ENCODE assay signal across 8 cellular contexts in genomic region chr22:27801197-27801615, GRCh38. TPM values are rescaled to one million over a fixed set of nuclear protein-coding genes. Genes with fewer than 3 reads are reported as not detected.
A peak's percentile ranks its signal among the peaks of the same experiment; 100 is the strongest.
DNase-seq lines count a peak whose midpoint lies in the region; ATAC-seq and TF ChIP-seq lines count a peak whose summit lies in the region.

No MANE protein-coding gene starts in this region.

- H3K23ac ChIP-seq in trophoblast cell (ENCODE audit: low read length) = no peak overlapping the region

- H3K36me3 ChIP-seq in BE2C (no peaks in the 10 kb centered on the region), trophoblast cell (ENCODE audit: control insufficient read depth in 1 of 2, insufficient read depth in 2 of 2, low read length in 2 of 2) (peaks cover 0 to 6% of the 10 kb centered on the region in 2 experiments)

- H3K9me3 ChIP-seq in BE2C (no peaks in the 10 kb centered on the region), trophoblast cell (ENCODE audit: insufficient read depth, low read depth, low read length) (peaks cover 22% of the 10 kb centered on the region)

- TF ChIP-seq CTCF in BE2C (IDR thresholded peaks at IDR 0.05; ENCODE audit: low read depth, low read length) = no peak
- no peak for TF ChIP-seq CTCF in glutamatergic neuron (IDR thresholded peaks at IDR 0.05; ENCODE audit: partially characterized antibody, unreplicated experiment)

- H3K4me1 ChIP-seq in BE2C (no peaks in the 10 kb centered on the region), trophoblast cell (ENCODE audit: control insufficient read depth in 1 of 2, insufficient read depth in 2 of 2, low read length in 2 of 2) (peaks cover 30 to 31% of the 10 kb centered on the region in 2 experiments)

- no peak overlapping the region for H3K27ac Mint-ChIP-seq in activated T-helper 1 cell treated with anti-CD3 and anti-CD28 coated beads, Interleukin-12 subunit alpha, Interleukin-12 subunit beta, Interleukin-2, Interleukin-4 antibody, amounts not matched to agents 30 ng/mL and 10 ng/mL and 1 ng/mL, durations not matched to agents 14 hours and 24 hours and 36 hours
- no peak overlapping the region for H3K27ac Mint-ChIP-seq in glutamatergic neuron (ENCODE audit: unreplicated experiment)

- peaks cover 39% of the 10 kb centered on the region for H3K27me3 Mint-ChIP-seq in activated T-helper 1 cell treated with anti-CD3 and anti-CD28 coated beads, Interleukin-12 subunit alpha, Interleukin-12 subunit beta, Interleukin-2, Interleukin-4 antibody, amounts not matched to agents 30 ng/mL and 10 ng/mL and 1 ng/mL, durations not matched to agents 14 hours and 24 hours and 36 hours (ENCODE audit: insufficient read depth)
- H3K27me3 Mint-ChIP-seq in glutamatergic neuron (ENCODE audit: unreplicated experiment) = peaks cover 16% of the 10 kb centered on the region

- H2AK5ac ChIP-seq in trophoblast cell (ENCODE audit: low read length) = no peak overlapping the region

- no peak overlapping the region for H3K4ac ChIP-seq in trophoblast cell (ENCODE audit: low read depth, low read length)

- H4K12ac ChIP-seq in trophoblast cell (ENCODE audit: low read depth, low read length) = no peak overlapping the region

- H3K4me1 Mint-ChIP-seq in activated T-helper 1 cell treated with anti-CD3 and anti-CD28 coated beads, Interleukin-12 subunit alpha, Interleukin-12 subunit beta, Interleukin-2, Interleukin-4 antibody, amounts not matched to agents 30 ng/mL and 10 ng/mL and 1 ng/mL, durations not matched to agents 14 hours and 24 hours and 36 hours (ENCODE audit: low read depth) = peaks cover 13% of the 10 kb centered on the region
- H3K4me1 Mint-ChIP-seq in glutamatergic neuron (ENCODE audit: low read depth, unreplicated experiment) = peaks cover 6% of the 10 kb centered on the region

- H3K4me3 ChIP-seq in BE2C (ENCODE audit: low read depth, low read length) (peak overlapping the region; percentile 49), trophoblast cell (ENCODE audit: low read depth, low read length) (peak overlapping the region; percentile 72)

- no peaks in the 10 kb centered on the region for H3K9me3 Mint-ChIP-seq in activated T-helper 1 cell treated with anti-CD3 and anti-CD28 coated beads, Interleukin-12 subunit alpha, Interleukin-12 subunit beta, Interleukin-2, Interleukin-4 antibody, amounts not matched to agents 30 ng/mL and 10 ng/mL and 1 ng/mL, durations not matched to agents 14 hours and 24 hours and 36 hours
- H3K9me3 Mint-ChIP-seq in glutamatergic neuron (ENCODE audit: unreplicated experiment) = peaks cover 6% of the 10 kb centered on the region

- no peak overlapping the region for H3K9ac ChIP-seq in trophoblast cell (ENCODE audit: low read length)

- H2AFZ ChIP-seq in trophoblast cell (ENCODE audit: insufficient read depth, low read length, poor library complexity) = peak overlapping the region; percentile 67

- H3K36me3 Mint-ChIP-seq in activated T-helper 1 cell treated with anti-CD3 and anti-CD28 coated beads, Interleukin-12 subunit alpha, Interleukin-12 subunit beta, Interleukin-2, Interleukin-4 antibody, amounts not matched to agents 30 ng/mL and 10 ng/mL and 1 ng/mL, durations not matched to agents 14 hours and 24 hours and 36 hours (ENCODE audit: low read depth) = no peaks in the 10 kb centered on the region
- no peaks in the 10 kb centered on the region for H3K36me3 Mint-ChIP-seq in glutamatergic neuron (ENCODE audit: unreplicated experiment)

- H3K4me2 ChIP-seq in trophoblast cell (ENCODE audit: low read length) = peak overlapping the region; percentile 91

- H2BK12ac ChIP-seq in trophoblast cell (ENCODE audit: low read length) = peak overlapping the region; percentile 58

- H2BK120ac ChIP-seq in trophoblast cell (ENCODE audit: insufficient read depth, low read length, poor library complexity) = no peak overlapping the region

- peak overlapping the region; percentile 60 for H3K4me3 Mint-ChIP-seq in activated T-helper 1 cell treated with anti-CD3 and anti-CD28 coated beads, Interleukin-12 subunit alpha, Interleukin-12 subunit beta, Interleukin-2, Interleukin-4 antibody, amounts not matched to agents 30 ng/mL and 10 ng/mL and 1 ng/mL, durations not matched to agents 14 hours and 24 hours and 36 hours
- peak overlapping the region; percentile 70 for H3K4me3 Mint-ChIP-seq in glutamatergic neuron (ENCODE audit: unreplicated experiment)

- H3K79me1 ChIP-seq in trophoblast cell (ENCODE audit: low read length) = peaks cover 11% of the 10 kb centered on the region

- intact Hi-C loops in activated T-helper 1 cell treated with anti-CD3 and anti-CD28 coated beads, Interleukin-12 subunit alpha, Interleukin-12 subunit beta, Interleukin-2, Interleukin-4 antibody, amounts not matched to agents 30 ng/mL and 10 ng/mL and 1 ng/mL, durations not matched to agents 14 hours and 24 hours and 36 hours (cut with micrococcal nuclease) = no loop called here

- peak overlapping the region; percentile 64 for H3K18ac ChIP-seq in trophoblast cell (ENCODE audit: low read length)

- H3K27me3 ChIP-seq in BE2C (peaks cover 73% of the 10 kb centered on the region), trophoblast cell (ENCODE audit: insufficient read depth, low read length) (peaks cover 62% of the 10 kb centered on the region)

- no peak for TF ChIP-seq EP300 in Ishikawa (IDR thresholded peaks at IDR 0.05; ENCODE audit: borderline replicate concordance)

- peaks cover 2% of the 10 kb centered on the region for H3K79me2 ChIP-seq in trophoblast cell (ENCODE audit: control insufficient read depth, insufficient read depth, low read length, poor library complexity)

- peak overlapping the region; percentile 45 for H4K8ac ChIP-seq in trophoblast cell (ENCODE audit: low read depth, low read length)

- peak overlapping the region; percentile 58 for H3K14ac ChIP-seq in trophoblast cell (ENCODE audit: low read length)

- H2BK5ac ChIP-seq in trophoblast cell (ENCODE audit: low read depth, low read length, poor library complexity) = no peak overlapping the region

- H3K27ac ChIP-seq in trophoblast cell (ENCODE audit: low read depth, low read length) = no peak overlapping the region

- peak overlapping the region; percentile 44 for H4K91ac ChIP-seq in trophoblast cell (ENCODE audit: low read depth, low read length)

- DNase-seq in BE2C = no peak
- no peak for DNase-seq in activated T-helper 1 cell treated with anti-CD3 and anti-CD28 coated beads, Interleukin-12 subunit alpha, Interleukin-12 subunit beta, Interleukin-2, Interleukin-4 antibody, amounts not matched to agents 30 ng/mL and 10 ng/mL and 1 ng/mL, durations not matched to agents 14 hours and 24 hours and 36 hours (ENCODE audit: low spot score)
- DNase-seq in glutamatergic neuron = peak; percentile 61
- DNase-seq in trophoblast cell = peak in 1 of 2 donors; percentile 30
- DNase-seq in SHP77 treated with DMSO at 0.1 percent for 48 hours (lab: John Stamatoyannopoulos, UW) = no peak

- WGBS in trophoblast cell (ENCODE audit: extremely low coverage, insufficient coverage, insufficient read length) = no CpG with 5 or more reads among the region's 58 CpGs

- no peak for TF ChIP-seq RAD21 in Ishikawa (IDR thresholded peaks at IDR 0.05; ENCODE audit: low read depth)

- ATAC-seq in GM21786 (IDR thresholded peaks at IDR 0.05; ENCODE audit: unreplicated experiment) = no peak
- no peak for ATAC-seq in GM21360 (IDR thresholded peaks at IDR 0.05; ENCODE audit: unreplicated experiment)

TF ChIP-seq in Ishikawa, 13 proteins besides CTCF, POLR2A, EP300 and RAD21:
- TF ChIP-seq MAX (IDR thresholded peaks at IDR 0.05) = peak; percentile 47; the same call in 1 of the 2 replicates
- TF ChIP-seq TAF1 (IDR thresholded peaks at IDR 0.05; ENCODE audit: low read depth) = no peak
TF ChIP-seq in Ishikawa: peak in this region for 1.

RNA-seq across cellular contexts. Expression of gene MN1, which starts 0.3 kb away (rescaled TPM):
- 0.46 TPM for polyA plus RNA-seq in BE2C (2012; ENCODE audit: insufficient read depth, insufficient read length, low read depth)
- 0.07 and 0.08 TPM in 2 replicates for total RNA-seq in activated T-helper 1 cell treated with anti-CD3 and anti-CD28 coated beads, Interleukin-12 subunit alpha, Interleukin-12 subunit beta, Interleukin-2, Interleukin-4 antibody, amounts not matched to agents 30 ng/mL and 10 ng/mL and 1 ng/mL, durations not matched to agents 14 hours and 24 hours and 36 hours
- total RNA-seq in glutamatergic neuron (ENCODE audit: unreplicated experiment) = 0.91 TPM
- 3.3 and 4.1 TPM in 2 replicates for polyA plus RNA-seq in trophoblast cell (2013)
